31 cellular contexts compared by ENCODE assay signal in the genomic region with DNA sequence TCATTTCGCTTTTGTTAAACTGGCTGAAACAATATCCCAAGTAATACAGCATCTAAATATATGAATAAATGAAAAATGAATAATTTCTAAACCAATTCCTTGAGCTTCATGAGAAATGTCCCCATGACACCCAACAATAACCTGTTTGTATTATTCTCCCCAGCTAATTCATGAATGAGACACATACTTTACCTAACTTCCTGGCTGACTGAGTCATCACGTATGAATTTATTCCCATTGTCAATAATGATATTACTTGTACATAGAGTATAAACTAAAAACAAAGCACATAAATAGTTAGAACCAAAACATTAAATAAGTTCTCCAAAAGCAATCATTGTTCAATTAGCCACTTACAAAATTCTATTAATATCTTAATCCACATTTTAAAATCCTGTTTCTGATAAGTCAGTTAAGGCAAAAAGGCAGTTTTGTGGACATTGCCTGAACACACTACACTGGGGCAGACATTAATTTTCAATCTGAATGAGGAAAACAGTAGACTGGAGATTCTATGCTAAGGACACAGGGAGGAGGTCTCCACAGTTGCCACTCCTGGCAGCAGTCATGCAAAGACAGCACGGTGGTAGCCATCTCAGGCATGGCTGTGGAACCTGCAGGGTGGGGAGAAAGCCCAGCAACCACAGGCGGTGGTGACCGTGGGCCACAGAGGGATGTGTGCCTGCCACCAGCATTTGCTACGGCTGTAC. TPM values are rescaled to one million over a fixed set of nuclear protein-coding genes. Genes with fewer than 3 reads are reported as not detected.
DNase-seq lines count a peak whose midpoint lies in the region; ATAC-seq, FAIRE-seq and TF ChIP-seq lines count a peak whose summit lies in the region.
"Had no signal": no experiment of that assay in that cellular context is flagged by ENCODE, and none has a peak within 500 bp of the region (broad histone marks: within the 10 kb centered on the region; RNA-seq: fewer than 3 reads in every experiment).

No MANE protein-coding gene starts in this region.

- H3K79me1 ChIP-seq in mesendoderm (ENCODE audit: low read length) = no peaks in the 10 kb centered on the region

- H3K4me2 ChIP-seq in GM23338 (no peak overlapping the region), Loucy (ENCODE audit: low read depth, low read length, poor library complexity, severe bottlenecking) (no peak overlapping the region), mammary epithelial cell (ENCODE audit: insufficient read depth, low read depth, low read length) (no peak overlapping the region), mesendoderm (ENCODE audit: low read length) (no peak overlapping the region)

- dilution Hi-C loops in mammary epithelial cell (cut with HindIII; ENCODE audit: low sequenced_read_pairs) = no loop called here

- no peaks in the 10 kb centered on the region for H3K27me3 Mint-ChIP-seq in GM23338 (ENCODE audit: insufficient read depth, low read depth, poor library complexity)
- H3K27me3 Mint-ChIP-seq: activated CD4-positive, alpha-beta T cell treated with anti-CD3 and anti-CD28 coated beads, Interleukin-2, amount 10 ng/mL, durations not matched to agents 7 days and 5 days; activated naive CD8-positive, alpha-beta T cell; central memory CD8-positive, alpha-beta T cell; progenitor cell of endocrine pancreas had no signal

- H3K27me3 ChIP-seq in GM23338 (ENCODE audit: insufficient read depth) = no peaks in the 10 kb centered on the region
- no peaks in the 10 kb centered on the region for H3K27me3 ChIP-seq in Loucy (ENCODE audit: insufficient read depth, low read length, poor library complexity, severe bottlenecking)
- H3K27me3 ChIP-seq in mammary epithelial cell (ENCODE audit: insufficient read depth, low read length) = no peaks in the 10 kb centered on the region
- H3K27me3 ChIP-seq in mesendoderm (ENCODE audit: insufficient read depth, low read length, poor library complexity) = no peaks in the 10 kb centered on the region
- H3K27me3 ChIP-seq: ascending aorta, SJSA1 had no signal

- H3K9me2 ChIP-seq in GM23338 (ENCODE audit: insufficient read depth) (no peaks in the 10 kb centered on the region), Loucy (replicated peaks; ENCODE audit: low read depth, low read length) (no peaks in the 10 kb centered on the region)

- H3K36me3 Mint-ChIP-seq in GM23338 (ENCODE audit: low read depth) = no peaks in the 10 kb centered on the region
- H3K36me3 Mint-ChIP-seq: activated naive CD8-positive, alpha-beta T cell; stimulated activated effector memory CD8-positive, alpha-beta T cell treated with anti-CD3 and anti-CD28 coated beads, Interleukin-12 subunit alpha, Interleukin-12 subunit beta, amount 100 ng/mL, for 72 hours had no signal

- H3K27ac ChIP-seq in GM23338 (ENCODE audit: low read depth) = no peak overlapping the region
- peak overlapping the region; percentile 60 for H3K27ac ChIP-seq in mammary epithelial cell (ENCODE audit: insufficient read depth, low read depth, low read length)
- no peak overlapping the region for H3K27ac ChIP-seq in mesendoderm (ENCODE audit: low read depth, low read length)
- H3K27ac ChIP-seq: ascending aorta, SJSA1, skin epidermis, WERI-Rb-1 had no signal

- H3K23ac ChIP-seq in mesendoderm (ENCODE audit: low read length) = no peak overlapping the region

- TF ChIP-seq CTCF in GM23338 (conservative IDR thresholded peaks at IDR 0.05; ENCODE audit: low read depth in 2 of 2) (no peak), Loucy (conservative IDR thresholded peaks at IDR 0.05; ENCODE audit: low read length) (no peak), mammary epithelial cell (conservative IDR thresholded peaks at IDR 0.05 in 1 of 2, IDR thresholded peaks at IDR 0.05 in 1 of 2; ENCODE audit: extremely low read depth in 1 of 2, insufficient read depth in 1 of 2, low read depth in 1 of 2, low read length in 2 of 2) (no peak)

- H2BK120ac ChIP-seq in mesendoderm (ENCODE audit: low read depth, low read length) = no peak overlapping the region

- H4K5ac ChIP-seq in mesendoderm (ENCODE audit: low read length) = no peak overlapping the region

- H3K9ac ChIP-seq in Loucy (ENCODE audit: low read depth, low read length, poor library complexity, severe bottlenecking) (no peak overlapping the region), mammary epithelial cell (ENCODE audit: insufficient read depth, low read length) (no peak overlapping the region), mesendoderm (ENCODE audit: low read length) (no peak overlapping the region)

- H3K27ac Mint-ChIP-seq in GM23338 = no peak overlapping the region
- H3K27ac Mint-ChIP-seq: activated CD4-positive, alpha-beta T cell treated with anti-CD3 and anti-CD28 coated beads, Interleukin-2, amount 10 ng/mL, durations not matched to agents 7 days and 5 days; activated naive CD8-positive, alpha-beta T cell; activated T-helper 2 cell treated with anti-CD3 and anti-CD28 coated beads, Interferon-gamma antibody, Interleukin-2, Interleukin-4, amounts not matched to agents 10 μg/mL and 5 μg/mL and 100 μg/mL, durations not matched to agents 14 hours and 24 hours and 36 hours; progenitor cell of endocrine pancreas had no signal

- no peak overlapping the region for H2BK15ac ChIP-seq in mesendoderm (replicated peaks; ENCODE audit: low read depth)

- H3K4me1 ChIP-seq in GM23338 (ENCODE audit: insufficient read depth) (no peaks in the 10 kb centered on the region), Loucy (ENCODE audit: insufficient read depth, low read length, poor library complexity, severe bottlenecking) (peaks cover 42% of the 10 kb centered on the region), mammary epithelial cell (ENCODE audit: insufficient read depth, low read length) (peaks cover 26% of the 10 kb centered on the region), mesendoderm (ENCODE audit: control insufficient read depth, low read depth, low read length) (no peaks in the 10 kb centered on the region)
- H3K4me1 ChIP-seq: ascending aorta had no signal

- DNase-seq in GM23338 (ENCODE audit: low spot score) (no peak), mammary epithelial cell (peak; percentile 59), lung microvascular endothelial cell (ENCODE audit: low read depth in 2 of 2) (peak; percentile 46 to 51), mesendoderm (no peak), frontal cortex (ENCODE audit: low spot score in 2 of 2) (no peak)
- DNase-seq: activated CD4-positive, alpha-beta T cell treated with anti-CD3 and anti-CD28 coated beads, Interleukin-2, amount 10 ng/mL, durations not matched to agents 7 days and 5 days; C1 segment of cervical spinal cord; foreskin fibroblast; GDM1; hypothalamus; MV-4-11; NCI-H187 treated with DMSO at 0.1 percent for 48 hours; stimulated activated CD4-positive, alpha-beta T cell treated with anti-CD3 and anti-CD28 coated beads, Interleukin-2, amount 100 ng/mL, for 24 hours; WERI-Rb-1 had no signal

- BruUV-seq in mammary epithelial cell (replicated peaks; lab: Mats Ljungman, UMichigan) = no TSS peak

- H2AK5ac ChIP-seq in mesendoderm (ENCODE audit: low read length) = no peak overlapping the region

- ATAC-seq in GM23338 (no peak), HG03521 (IDR thresholded peaks at IDR 0.05; ENCODE audit: unreplicated experiment) (no peak)
- ATAC-seq: Panc1; stimulated activated effector memory CD8-positive, alpha-beta T cell treated with anti-CD3 and anti-CD28 coated beads, Interleukin-12 subunit alpha, Interleukin-12 subunit beta, amount 100 ng/mL, for 72 hours had no signal

- in situ Hi-C loops in mammary epithelial cell (cut with MboI; ENCODE audit: low sequenced_read_pairs in 2 of 2) = no loop called here

- no peak overlapping the region for H3K4ac ChIP-seq in mesendoderm (ENCODE audit: low read depth, low read length)

- H3F3A ChIP-seq in GM23338 (replicated peaks; ENCODE audit: low read depth) = no peaks in the 10 kb centered on the region
- H3F3A ChIP-seq in Loucy (ENCODE audit: low read depth) = no peaks in the 10 kb centered on the region

- H2AFZ ChIP-seq in GM23338 (peak overlapping the region; percentile 74), Loucy (ENCODE audit: low read length) (0 out of 2 replicates have a peak overlapping the region, but pooled peaks have one; percentile 21), mammary epithelial cell (ENCODE audit: low read depth, low read length) (peak overlapping the region; percentile 61)

- H3K56ac ChIP-seq in mesendoderm (ENCODE audit: low read length) = no peak overlapping the region

- CTCF ChIA-PET in mammary epithelial cell (lab: Charles Lee; ENCODE audit: low non-redundant PET) = no interaction called here

- H3K36me3 ChIP-seq in GM23338 (ENCODE audit: insufficient read depth) (no peaks in the 10 kb centered on the region), Loucy (ENCODE audit: insufficient read depth, low read length) (no peaks in the 10 kb centered on the region), mammary epithelial cell (ENCODE audit: insufficient read depth, low read length) (no peaks in the 10 kb centered on the region), mesendoderm (ENCODE audit: control insufficient read depth, insufficient read depth, low read length) (no peaks in the 10 kb centered on the region)
- H3K36me3 ChIP-seq: ascending aorta, SJSA1, WERI-Rb-1 had no signal

- H3K9me3 Mint-ChIP-seq in GM23338 = no peaks in the 10 kb centered on the region
- H3K9me3 Mint-ChIP-seq: central memory CD8-positive, alpha-beta T cell; stimulated activated effector memory CD8-positive, alpha-beta T cell treated with anti-CD3 and anti-CD28 coated beads, Interleukin-12 subunit alpha, Interleukin-12 subunit beta, amount 100 ng/mL, for 72 hours had no signal

- FAIRE-seq in frontal cortex (lab: Jason Lieb, UNC) = no peak
- FAIRE-seq: islet of Langerhans had no signal

- H3K4me3 ChIP-seq in GM23338 (no peak overlapping the region), Loucy (ENCODE audit: low read length, poor library complexity, severe bottlenecking) (no peak overlapping the region), mammary epithelial cell (replicated peaks in 1 of 3; ENCODE audit: insufficient read depth in 1 of 3, low read depth in 2 of 3, low read length in 3 of 3) (no peak overlapping the region), mesendoderm (ENCODE audit: low read length) (no peak overlapping the region)
- H3K4me3 ChIP-seq: ascending aorta, SJSA1, skin epidermis had no signal

- H4K20me1 ChIP-seq in GM23338 (replicated peaks; ENCODE audit: insufficient read depth) = no peaks in the 10 kb centered on the region
- H4K20me1 ChIP-seq in Loucy (ENCODE audit: insufficient read depth, low read length, poor library complexity, severe bottlenecking) = no peaks in the 10 kb centered on the region
- H4K20me1 ChIP-seq in mammary epithelial cell (ENCODE audit: insufficient read depth, low read length) = no peaks in the 10 kb centered on the region

- no peak overlapping the region for H3K18ac ChIP-seq in mesendoderm (ENCODE audit: low read length)

- no peak overlapping the region for H2BK5ac ChIP-seq in mesendoderm (ENCODE audit: low read length)

- no peak overlapping the region for H4K8ac ChIP-seq in mesendoderm (ENCODE audit: low read depth, low read length)

- no peaks in the 10 kb centered on the region for H3K79me2 ChIP-seq in GM23338 (replicated peaks; ENCODE audit: insufficient read depth)
- no peaks in the 10 kb centered on the region for H3K79me2 ChIP-seq in Loucy (ENCODE audit: insufficient read depth, low read length)
- no peaks in the 10 kb centered on the region for H3K79me2 ChIP-seq in mammary epithelial cell (ENCODE audit: insufficient read depth, low read length)
- H3K79me2 ChIP-seq in mesendoderm (ENCODE audit: control insufficient read depth, insufficient read depth, low read length) = no peaks in the 10 kb centered on the region

- intact Hi-C loops in mammary epithelial cell (cut with micrococcal nuclease) = no loop called here

- H3K4me3 Mint-ChIP-seq in GM23338 = no peak overlapping the region
- H3K4me3 Mint-ChIP-seq: activated CD4-positive, alpha-beta T cell treated with anti-CD3 and anti-CD28 coated beads, Interleukin-2, amount 10 ng/mL, durations not matched to agents 7 days and 5 days; activated naive CD8-positive, alpha-beta T cell; central memory CD8-positive, alpha-beta T cell; stimulated activated effector memory CD8-positive, alpha-beta T cell treated with anti-CD3 and anti-CD28 coated beads, Interleukin-12 subunit alpha, Interleukin-12 subunit beta, amount 100 ng/mL, for 72 hours had no signal

- H3K4me1 Mint-ChIP-seq in GM23338 = 0 out of 3 replicates have a peak, but pooled peaks cover 3% of the 10 kb centered on the region

- H3K9me3 ChIP-seq in Loucy (ENCODE audit: insufficient read depth, low read depth, low read length) (no peaks in the 10 kb centered on the region), mammary epithelial cell (replicated peaks; ENCODE audit: insufficient read depth, low read length) (no peaks in the 10 kb centered on the region)
- H3K9me3 ChIP-seq: ascending aorta, SJSA1 had no signal

- WGBS in mammary epithelial cell (ENCODE audit: low coverage, missing lambda C conversion rate) = 82% methylated on average over 6 of the region's 6 CpGs
- WGBS in mesendoderm (ENCODE audit: extremely low coverage, insufficient coverage, low lambda C conversion rate) = no CpG with 5 or more reads among the region's 6 CpGs

RNA-seq across cellular contexts. Expression of a gene that starts 48.2 kb away (rescaled TPM):
- 1.1 TPM in 1 of 2 replicates, not detected in the other for total RNA-seq in GM23338 (2014; rRNA removed; shearing (Covaris generic))
- polyA plus RNA-seq in GM23338 (2016; fragmentation: Nextera tagmentation; extraction: Ambion mirVana) = not detected in 2 replicates
- not detected for total RNA-seq in mammary epithelial cell
- 0.01 TPM for polyA plus RNA-seq in mammary epithelial cell
- polyA minus RNA-seq in mammary epithelial cell = not detected
- not detected in 2 replicates for total RNA-seq in lung microvascular endothelial cell
- polyA plus RNA-seq in mesendoderm (2013, experiment 1 of 2) = not detected
- polyA plus RNA-seq in mesendoderm (2013, experiment 2 of 2) = not detected
- 3.7 TPM for total RNA-seq in frontal cortex
- total RNA-seq: activated CD4-positive, alpha-beta T cell treated with anti-CD3 and anti-CD28 coated beads, Interleukin-2, amount 10 ng/mL, durations not matched to agents 7 days and 5 days; activated T-helper 2 cell treated with anti-CD3 and anti-CD28 coated beads, Interferon-gamma antibody, Interleukin-2, Interleukin-4, amounts not matched to agents 10 μg/mL and 5 μg/mL and 100 μg/mL, durations not matched to agents 14 hours and 24 hours and 36 hours; ascending aorta; epithelial cell of proximal tubule; lower leg skin; progenitor cell of endocrine pancreas; SJSA1; T-helper 2 cell treated with Interferon-gamma antibody and Interleukin-4, amounts not matched to agents 100 ng/mL and 5 ng/mL, for 36 hours; ureter had no signal
- polyA plus RNA-seq: AG04450 had no signal

Comparison
In these comparisons a context has a peak if more than half of its experiments do, and no peak if none do; other contexts are left out.
1. DNase-seq: peak in mammary epithelial cell (single experiment) and lung microvascular endothelial cell (2 of 2); none in GM23338 (single experiment), mesendoderm (single experiment) and frontal cortex (0 of 2).
2. H2AFZ ChIP-seq: peak in every context shown above with its lines; median percentile 74 in GM23338; 61 in mammary epithelial cell; 21 in Loucy.